Comparison of ENCODE assay signal across 14 cellular contexts in genomic region chr20:97691-98090, GRCh38. TPM values are rescaled to one million over a fixed set of nuclear protein-coding genes. Genes with fewer than 3 reads are reported as not detected.
"Had no signal": no experiment of that assay in that cellular context is flagged by ENCODE, and none has a peak within 500 bp of the region (broad histone marks: within the 10 kb centered on the region; RNA-seq: fewer than 3 reads in every experiment).

No MANE protein-coding gene starts in this region.

RNA-seq across cellular contexts. Expression of gene DEFB125, which starts 10.2 kb away (rescaled TPM):
- total RNA-seq: activated B cell treated with CpG ODN at 0.5 μM for 24 hours; activated CD4-positive, alpha-beta memory T cell treated with anti-CD3 and anti-CD28 coated beads for 36 hours; activated CD4-positive, alpha-beta memory T cell treated with anti-CD3 and anti-CD28 coated beads, Interleukin-2, amount 10 ng/mL, durations not matched to agents 7 days and 5 days; activated CD4-positive, alpha-beta T cell treated with anti-CD3 and anti-CD28 coated beads for 36 hours; activated CD4-positive, alpha-beta T cell treated with anti-CD3 and anti-CD28 coated beads, Interleukin-2, amount 10 ng/mL, durations not matched to agents 24 days and 14 days; activated CD4-positive, alpha-beta T cell treated with anti-CD3 and anti-CD28 coated beads, Interleukin-2, amount 10 ng/mL, durations not matched to agents 7 days and 5 days; activated CD8-positive, alpha-beta memory T cell treated with anti-CD3 and anti-CD28 coated beads for 36 hours; activated CD8-positive, alpha-beta memory T cell treated with anti-CD3 and anti-CD28 coated beads, Interleukin-2, amount 10 ng/mL, durations not matched to agents 7 days and 5 days; activated CD8-positive, alpha-beta T cell treated with anti-CD3 and anti-CD28 coated beads for 36 hours; activated CD8-positive, alpha-beta T cell treated with anti-CD3 and anti-CD28 coated beads, Interleukin-2, amount 10 ng/mL, durations not matched to agents 7 days and 5 days; T-helper 1 cell treated with Interleukin-12 subunit alpha and Interleukin-12 subunit beta and Interleukin-4 antibody, amounts not matched to agents 30 ng/mL and 1 ng/mL, for 36 hours; T-helper 17 cell; T-helper 2 cell treated with Interferon-gamma antibody and Interleukin-4, amounts not matched to agents 100 ng/mL and 5 ng/mL, for 36 hours; WTC11 had no signal

RNA-seq across cellular contexts. Expression of gene DEFB126, which starts 44.7 kb away (rescaled TPM):
- total RNA-seq: activated B cell treated with CpG ODN at 0.5 μM for 24 hours; activated CD4-positive, alpha-beta memory T cell treated with anti-CD3 and anti-CD28 coated beads for 36 hours; activated CD4-positive, alpha-beta memory T cell treated with anti-CD3 and anti-CD28 coated beads, Interleukin-2, amount 10 ng/mL, durations not matched to agents 7 days and 5 days; activated CD4-positive, alpha-beta T cell treated with anti-CD3 and anti-CD28 coated beads for 36 hours; activated CD4-positive, alpha-beta T cell treated with anti-CD3 and anti-CD28 coated beads, Interleukin-2, amount 10 ng/mL, durations not matched to agents 24 days and 14 days; activated CD4-positive, alpha-beta T cell treated with anti-CD3 and anti-CD28 coated beads, Interleukin-2, amount 10 ng/mL, durations not matched to agents 7 days and 5 days; activated CD8-positive, alpha-beta memory T cell treated with anti-CD3 and anti-CD28 coated beads for 36 hours; activated CD8-positive, alpha-beta memory T cell treated with anti-CD3 and anti-CD28 coated beads, Interleukin-2, amount 10 ng/mL, durations not matched to agents 7 days and 5 days; activated CD8-positive, alpha-beta T cell treated with anti-CD3 and anti-CD28 coated beads for 36 hours; activated CD8-positive, alpha-beta T cell treated with anti-CD3 and anti-CD28 coated beads, Interleukin-2, amount 10 ng/mL, durations not matched to agents 7 days and 5 days; T-helper 1 cell treated with Interleukin-12 subunit alpha and Interleukin-12 subunit beta and Interleukin-4 antibody, amounts not matched to agents 30 ng/mL and 1 ng/mL, for 36 hours; T-helper 17 cell; T-helper 2 cell treated with Interferon-gamma antibody and Interleukin-4, amounts not matched to agents 100 ng/mL and 5 ng/mL, for 36 hours; WTC11 had no signal

RNA-seq across cellular contexts. Expression of gene DEFB127, which starts 59.6 kb away (rescaled TPM):
- total RNA-seq: activated B cell treated with CpG ODN at 0.5 μM for 24 hours; activated CD4-positive, alpha-beta memory T cell treated with anti-CD3 and anti-CD28 coated beads for 36 hours; activated CD4-positive, alpha-beta memory T cell treated with anti-CD3 and anti-CD28 coated beads, Interleukin-2, amount 10 ng/mL, durations not matched to agents 7 days and 5 days; activated CD4-positive, alpha-beta T cell treated with anti-CD3 and anti-CD28 coated beads for 36 hours; activated CD4-positive, alpha-beta T cell treated with anti-CD3 and anti-CD28 coated beads, Interleukin-2, amount 10 ng/mL, durations not matched to agents 24 days and 14 days; activated CD4-positive, alpha-beta T cell treated with anti-CD3 and anti-CD28 coated beads, Interleukin-2, amount 10 ng/mL, durations not matched to agents 7 days and 5 days; activated CD8-positive, alpha-beta memory T cell treated with anti-CD3 and anti-CD28 coated beads for 36 hours; activated CD8-positive, alpha-beta memory T cell treated with anti-CD3 and anti-CD28 coated beads, Interleukin-2, amount 10 ng/mL, durations not matched to agents 7 days and 5 days; activated CD8-positive, alpha-beta T cell treated with anti-CD3 and anti-CD28 coated beads for 36 hours; activated CD8-positive, alpha-beta T cell treated with anti-CD3 and anti-CD28 coated beads, Interleukin-2, amount 10 ng/mL, durations not matched to agents 7 days and 5 days; T-helper 1 cell treated with Interleukin-12 subunit alpha and Interleukin-12 subunit beta and Interleukin-4 antibody, amounts not matched to agents 30 ng/mL and 1 ng/mL, for 36 hours; T-helper 17 cell; T-helper 2 cell treated with Interferon-gamma antibody and Interleukin-4, amounts not matched to agents 100 ng/mL and 5 ng/mL, for 36 hours; WTC11 had no signal
